8 cellular contexts compared by ENCODE assay signal in the genomic region with DNA sequence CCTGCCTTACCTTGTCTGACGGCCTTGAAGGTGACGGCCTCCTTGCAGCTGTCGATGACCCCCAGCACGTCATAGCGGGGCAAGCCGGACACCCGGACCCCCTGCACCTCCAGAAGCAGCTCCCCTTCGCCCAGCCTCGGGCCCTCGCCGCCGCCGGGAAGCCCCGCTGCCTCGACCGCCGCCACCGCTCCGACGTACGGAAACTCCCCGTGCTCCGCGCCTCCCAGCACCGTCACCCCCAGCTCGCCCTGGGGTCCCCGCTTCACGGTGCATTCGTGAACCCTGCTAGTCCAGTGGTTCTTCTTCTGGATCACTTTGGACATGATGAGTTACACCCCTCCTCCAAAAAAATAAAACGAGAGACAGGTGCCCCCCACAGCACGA. TPM values are rescaled to one million over a fixed set of nuclear protein-coding genes. Genes with fewer than 3 reads are reported as not detected.
DNase-seq lines count a peak whose midpoint lies in the region; ATAC-seq, FAIRE-seq and TF ChIP-seq lines count a peak whose summit lies in the region.

No MANE protein-coding gene starts in this region.

- peak overlapping the region; percentile 59 for H3K4me3 ChIP-seq in SJSA1
- peak overlapping the region; percentile 66 for H3K4me3 ChIP-seq in fibroblast of pulmonary artery (replicated peaks; ENCODE audit: low read depth, low read length)
- H3K4me3 ChIP-seq in pancreas, result peak overlapping the region; percentile 32 to 85 (median 76)

- WGBS in pancreas, 2 donors, result 0 to 1% methylated on average over 29 to 31 of the region's 31 CpGs

- H3K27ac ChIP-seq in SJSA1 (no peak overlapping the region; the same call in 1 of the 2 replicates), pancreas (peak overlapping the region; percentile 77 to 96 (median 92))

- intact Hi-C loops in pancreas (cut with DNase I), result loop anchor here in 1 of 3 donors (5.0 kb wide), 1 partner anchor 76 kb away; no protein-coding TSS in a partner anchor

- peak; percentile 14 to 42 (median 20) for ATAC-seq in pancreas
- ATAC-seq in GM19324 (IDR thresholded peaks at IDR 0.05; ENCODE audit: low FRiP score, unreplicated experiment), result no peak
- ATAC-seq in GM21717 (IDR thresholded peaks at IDR 0.05; ENCODE audit: unreplicated experiment), result no peak

- no peak for FAIRE-seq in pancreas (lab: Jason Lieb, UNC)

- H3K9me3 ChIP-seq in SJSA1 (replicated peaks) (no peaks in the 10 kb centered on the region), pancreas (no peaks in the 10 kb centered on the region)

- TF ChIP-seq CTCF in fibroblast of pulmonary artery (IDR thresholded peaks at IDR 0.05; ENCODE audit: low read length, missing control alignments) (no peak), pancreas (IDR thresholded peaks at IDR 0.05) (no peak)

- H3K4me1 ChIP-seq in SJSA1 (replicated peaks), result peaks cover 46% of the 10 kb centered on the region
- H3K4me1 ChIP-seq in pancreas, result peaks cover 0 to 10% (median 0%) of the 10 kb centered on the region in 3 donors

- no peaks in the 10 kb centered on the region for H3K36me3 ChIP-seq in SJSA1
- no peaks in the 10 kb centered on the region for H3K36me3 ChIP-seq in pancreas

- DNase-seq in NCI-H1105 (lab: John Stamatoyannopoulos, UW) (peak; percentile 3), NCI-H1105 treated with DMSO at 0.1 percent for 48 hours (lab: John Stamatoyannopoulos, UW) (no peak), SJSA1 (ENCODE audit: low read depth in 1 of 2, low spot score in 2 of 2) (no peak), fibroblast of pulmonary artery (ENCODE audit: low read depth) (no peak), pancreas (peak; percentile 25 to 78 (median 46))
- no peak for DNase-seq in activated effector memory CD4-positive, alpha-beta T cell treated with Interleukin-2 at 50 U/mL for 16 hours

- H3K27me3 ChIP-seq in SJSA1 (replicated peaks) (no peaks in the 10 kb centered on the region), pancreas (no peaks in the 10 kb centered on the region)

RNA-seq across cellular contexts. Expression of a gene that starts 0.7 kb away (rescaled TPM):
- 4.6 and 4.9 TPM in 2 replicates for total RNA-seq in SJSA1 (2014; rRNA removed; shearing (Covaris generic))
- 10 to 100 TPM; 22.1 to 45.1 (median 28.1) TPM for total RNA-seq in pancreas
- polyA plus RNA-seq in pancreas, result 10 to 100 TPM; 19.7 to 27.9 TPM

Comparison
In these comparisons a context has a peak if more than half of its experiments do, and no peak if none do; other contexts are left out.
1. DNase-seq: peak in NCI-H1105 (single experiment) and pancreas (6 of 6); none in NCI-H1105 treated with DMSO at 0.1 percent for 48 hours (single experiment), SJSA1 (0 of 2), fibroblast of pulmonary artery (single experiment) and activated effector memory CD4-positive, alpha-beta T cell treated with Interleukin-2 at 50 U/mL for 16 hours (single experiment).
2. ATAC-seq: peak in pancreas (4 of 4); none in GM19324 (single experiment) and GM21717 (single experiment).
3. Peak in every context shown above with its lines, with median percentiles within 50 percentile points of each other: H3K4me3 ChIP-seq.